In the genomic region with DNA sequence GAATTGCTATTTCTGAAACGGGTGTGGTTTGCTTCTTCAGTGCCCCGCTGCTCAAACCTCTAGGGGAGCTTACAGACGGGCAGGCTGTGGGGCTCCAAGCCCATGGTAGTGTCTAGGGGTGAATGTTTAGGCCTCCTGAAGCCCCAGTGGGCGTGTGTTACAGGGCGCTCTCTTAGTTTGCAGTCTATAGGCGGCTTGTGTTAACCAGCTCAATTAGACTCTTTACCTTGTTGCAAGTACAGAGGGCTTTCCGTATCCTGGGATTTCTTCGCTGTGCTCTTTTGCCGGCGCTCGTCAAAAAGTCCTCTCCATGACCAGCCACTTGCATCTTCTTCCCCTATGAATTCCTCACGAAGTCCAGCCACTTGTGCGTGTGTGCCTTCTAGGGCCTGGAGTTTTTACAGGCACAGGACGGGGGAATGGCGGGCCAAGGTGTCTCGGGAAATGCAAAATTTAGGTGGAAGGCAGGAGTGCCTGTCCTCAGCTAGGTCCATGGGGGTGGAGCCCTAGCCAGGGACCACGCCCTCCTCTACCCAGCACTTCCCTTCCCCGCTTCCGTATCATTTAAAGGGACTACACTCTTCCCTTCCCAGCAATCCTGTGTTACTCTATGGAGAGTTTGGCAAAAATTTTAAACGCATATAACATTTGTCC, we compare ENCODE assay signal across 10 cellular contexts.
DNase-seq lines count a peak whose midpoint lies in the region; ATAC-seq and TF ChIP-seq lines count a peak whose summit lies in the region.
"Had no signal": no experiment of that assay in that cellular context is flagged by ENCODE, and none has a peak within 500 bp of the region (broad histone marks: within the 10 kb centered on the region; RNA-seq: fewer than 3 reads in every experiment).

No MANE protein-coding gene starts in this region.

- intact Hi-C loops in dorsolateral prefrontal cortex (cut with DNase I) = no loop called here
- intact Hi-C loops in spleen (cut with DNase I; ENCODE audit: low total_unique reads) = no loop called here

- 35 to 54% (median 43%) methylated on average over 20 of the region's 20 CpGs for WGBS in spleen, 5 donors

- no peak for DNase-seq in dorsolateral prefrontal cortex
- peak; percentile 44 for DNase-seq in kidney tubule cell (ENCODE audit: low spot score)
- DNase-seq in spleen = no peak
- DNase-seq in germinal center (ENCODE audit: low spot score) = no peak
- no peak for DNase-seq in activated CD4-positive, alpha-beta T cell treated with anti-CD3 and anti-CD28 coated beads, Interleukin-2, amount 50 U/mL, for 1 hour
- DNase-seq in NCI-H1694 treated with DMSO at 0.1 percent for 48 hours (lab: John Stamatoyannopoulos, UW) = no peak
- DNase-seq: MG63; naive thymus-derived CD8-positive, alpha-beta T cell had no signal

- ATAC-seq in HG03066 (IDR thresholded peaks at IDR 0.05; ENCODE audit: low read depth, unreplicated experiment) (peak; percentile 70), HG03432 (IDR thresholded peaks at IDR 0.05; ENCODE audit: unreplicated experiment) (no peak)
- ATAC-seq: naive thymus-derived CD8-positive, alpha-beta T cell had no signal

- peaks cover 0 to 2% (median 0%) of the 10 kb centered on the region in 45 donors for H3K27me3 ChIP-seq in dorsolateral prefrontal cortex
- no peaks in the 10 kb centered on the region for H3K27me3 ChIP-seq in spleen (replicated peaks in 1 of 7)
- H3K27me3 ChIP-seq: MG63 had no signal

- TF ChIP-seq CTCF in dorsolateral prefrontal cortex (IDR thresholded peaks at IDR 0.05 in 54 of 56, conservative IDR thresholded peaks at IDR 0.05 in 2 of 56; ENCODE audit: low read depth in 1 of 56, partially characterized antibody in 56 of 56) = no peak
- TF ChIP-seq CTCF in spleen (IDR thresholded peaks at IDR 0.05 in 8 of 11, conservative IDR thresholded peaks at IDR 0.05 in 3 of 11) = no peak

- H3K36me3 ChIP-seq in spleen = no peaks in the 10 kb centered on the region
- H3K36me3 ChIP-seq: MG63 had no signal

- H3K9me3 ChIP-seq in spleen = peaks cover 0 to 3% (median 0%) of the 10 kb centered on the region in 8 donors
- H3K9me3 ChIP-seq: MG63 had no signal

- TF ChIP-seq POLR2A in spleen (IDR thresholded peaks at IDR 0.05) = no peak

- peak overlapping the region in 30 of 59 donors; percentile 6 to 49 (median 26) for H3K4me3 ChIP-seq in dorsolateral prefrontal cortex
- peak overlapping the region; percentile 6 to 61 (median 29) for H3K4me3 ChIP-seq in spleen
- H3K4me3 ChIP-seq: MG63 had no signal

- no peaks in the 10 kb centered on the region for H3K4me1 ChIP-seq in spleen

- H3K27ac ChIP-seq in dorsolateral prefrontal cortex (no peak overlapping the region), spleen (peak overlapping the region in 2 of 8 donors; percentile 26 to 29)
